ENCODE assay signal across 28 cellular contexts in the genomic region with DNA sequence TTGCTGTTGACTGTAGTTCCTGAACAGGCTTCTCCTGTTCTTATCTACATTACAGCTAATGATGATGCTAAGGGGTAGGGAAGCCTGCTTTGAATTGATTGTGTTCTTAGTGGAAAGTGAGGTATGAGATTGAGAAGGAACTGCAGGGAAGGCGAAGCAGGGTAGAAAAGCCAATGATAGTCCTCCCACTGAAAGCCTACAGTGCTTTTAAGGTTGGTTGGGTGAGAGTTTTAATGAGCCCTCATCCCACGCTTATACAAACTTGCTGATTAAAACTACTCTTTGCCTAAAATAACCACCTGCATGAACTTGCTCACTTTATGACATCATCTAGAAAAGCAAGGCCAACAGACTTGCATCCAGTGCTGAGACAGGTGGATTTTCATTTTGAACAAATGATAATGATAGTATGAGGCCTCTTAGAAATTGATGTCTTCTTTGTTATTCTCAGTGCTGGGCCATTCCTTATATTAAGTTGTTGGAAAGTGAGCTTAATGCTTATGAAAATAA.
"Had no signal": no experiment of that assay in that cellular context is flagged by ENCODE, and none has a peak within 500 bp of the region (broad histone marks: within the 10 kb centered on the region; RNA-seq: fewer than 3 reads in every experiment).

No MANE protein-coding gene starts in this region.

- H3K4me3 ChIP-seq: left lung, lower lobe of right lung, neural progenitor cell, psoas muscle, right atrium auricular region, skin epidermis, spleen, suprapubic skin, thoracic aorta, tibial artery, upper lobe of right lung had no signal

- H3K27ac Mint-ChIP-seq: natural killer cell; nephron progenitor cell; neural progenitor cell; stimulated activated effector memory CD8-positive, alpha-beta T cell treated with anti-CD3 and anti-CD28 coated beads, Interleukin-12 subunit alpha, Interleukin-12 subunit beta, amount 100 ng/mL, for 72 hours; stimulated activated naive CD8-positive, alpha-beta T cell treated with anti-CD3 and anti-CD28 coated beads, Interleukin-15, Interleukin-2, amounts not matched to agents 100 ng/mL and 50 ng/mL, for 24 hours had no signal

- H3K27me3 ChIP-seq: left lung, neural progenitor cell, neutrophil, right atrium auricular region, spleen, suprapubic skin, tibial artery, upper lobe of right lung had no signal

- H3K27me3 Mint-ChIP-seq: stimulated activated naive CD8-positive, alpha-beta T cell treated with anti-CD3 and anti-CD28 coated beads, Interleukin-15, Interleukin-2, amounts not matched to agents 100 ng/mL and 50 ng/mL, for 24 hours had no signal

- H3K36me3 Mint-ChIP-seq: natural killer cell; neural progenitor cell; stimulated activated effector memory CD8-positive, alpha-beta T cell treated with anti-CD3 and anti-CD28 coated beads, Interleukin-12 subunit alpha, Interleukin-12 subunit beta, amount 100 ng/mL, for 72 hours had no signal

- H3K9me3 ChIP-seq: left lung, lower lobe of right lung, neutrophil, psoas muscle, right atrium auricular region, spleen, suprapubic skin, thoracic aorta, tibial artery, upper lobe of right lung had no signal

- H3K4me1 Mint-ChIP-seq: natural killer cell; nephron progenitor cell; stimulated activated effector memory CD8-positive, alpha-beta T cell treated with anti-CD3 and anti-CD28 coated beads, Interleukin-12 subunit alpha, Interleukin-12 subunit beta, amount 100 ng/mL, for 72 hours had no signal

- H3K9me3 Mint-ChIP-seq: nephron progenitor cell, neural progenitor cell had no signal

- H3K27ac ChIP-seq: left lung, lower lobe of right lung, neural progenitor cell, neutrophil, parathyroid adenoma, psoas muscle, right atrium auricular region, skin epidermis, spleen, suprapubic skin, thoracic aorta, tibial artery, upper lobe of right lung had no signal

- DNase-seq: hippocampal formation; left colon; left lung; lower lobe of right lung; mammary epithelial cell; mesenchymal stem cell; natural killer cell; nephron progenitor cell; occipital lobe; psoas muscle; spleen; stimulated activated CD4-positive, alpha-beta T cell treated with anti-CD3 and anti-CD28 coated beads, Interleukin-4, amount 100 ng/mL, for 24 hours; stimulated activated naive CD4-positive, alpha-beta T cell; tibial artery; trophoblast cell; upper lobe of right lung had no signal

- H3K4me2 ChIP-seq: neural progenitor cell had no signal

- ATAC-seq: lower lobe of right lung; natural killer cell; psoas muscle; sciatic nerve; stimulated activated effector memory CD8-positive, alpha-beta T cell treated with anti-CD3 and anti-CD28 coated beads, Interleukin-12 subunit alpha, Interleukin-12 subunit beta, amount 100 ng/mL, for 72 hours; upper lobe of right lung had no signal

- H2AFZ ChIP-seq: neural progenitor cell, parathyroid adenoma had no signal

- H3K4me1 ChIP-seq: left lung, lower lobe of right lung, neural progenitor cell, parathyroid adenoma, psoas muscle, right atrium auricular region, spleen, suprapubic skin, tibial artery, upper lobe of right lung had no signal

- FAIRE-seq: keratinocyte, urothelium cell line had no signal

- H3K36me3 ChIP-seq: left lung, lower lobe of right lung, neural progenitor cell, neutrophil, right atrium auricular region, spleen, suprapubic skin, thoracic aorta, tibial artery, upper lobe of right lung had no signal

- H3K79me2 ChIP-seq: parathyroid adenoma had no signal

- H3K4me3 Mint-ChIP-seq: natural killer cell; nephron progenitor cell; neural progenitor cell; stimulated activated effector memory CD8-positive, alpha-beta T cell treated with anti-CD3 and anti-CD28 coated beads, Interleukin-12 subunit alpha, Interleukin-12 subunit beta, amount 100 ng/mL, for 72 hours; stimulated activated naive CD8-positive, alpha-beta T cell treated with anti-CD3 and anti-CD28 coated beads, Interleukin-15, Interleukin-2, amounts not matched to agents 100 ng/mL and 50 ng/mL, for 24 hours had no signal

- H3K9ac ChIP-seq: neural progenitor cell, parathyroid adenoma had no signal
